ENCODE assay signal across 10 cellular contexts in genomic region chr10:7491949-7492659, GRCh38.
A peak's percentile ranks its signal among the peaks of the same experiment; 100 is the strongest.
DNase-seq lines count a peak whose midpoint lies in the region; ATAC-seq, FAIRE-seq and TF ChIP-seq lines count a peak whose summit lies in the region.
"Had no signal": no experiment of that assay in that cellular context is flagged by ENCODE, and none has a peak within 500 bp of the region (broad histone marks: within the 10 kb centered on the region; RNA-seq: fewer than 3 reads in every experiment).

No MANE protein-coding gene starts in this region.

- H3K4me1 ChIP-seq in GM12878 (ENCODE audit: control insufficient read depth, insufficient read depth, low read length): peaks cover 37% of the 10 kb centered on the region
- H3K4me1 ChIP-seq in Caco-2: no peaks in the 10 kb centered on the region
- H3K4me1 ChIP-seq: sigmoid colon had no signal

- no peaks in the 10 kb centered on the region for H3K36me3 Mint-ChIP-seq in Caco-2 (ENCODE audit: insufficient read depth, unreplicated experiment)

- FAIRE-seq in GM12878 (lab: Jason Lieb, UNC): peak; percentile 75

- BruUV-seq in GM12878 (replicated peaks; lab: Mats Ljungman, UMichigan) (no TSS peak), Caco-2 (replicated peaks; lab: Mats Ljungman, UMichigan) (no TSS peak)

- no peaks in the 10 kb centered on the region for H3K9me3 Mint-ChIP-seq in Caco-2 (ENCODE audit: unreplicated experiment)

- SMC1A ChIA-PET in GM12878 (lab: Charles Lee; ENCODE audit: uncharacterized antibody, unreplicated experiment): interaction anchor here (0.7 to 7.2 kb wide), 23 partner anchors 7 to 1812 kb away, joined by 3 to 41 read pairs (median 4); no protein-coding TSS in a partner anchor

- no peaks in the 10 kb centered on the region for H4K20me1 ChIP-seq in GM12878 (ENCODE audit: control insufficient read depth, insufficient read depth)

- DNase-seq in GM12878 (ENCODE audit: low read depth, low spot score) (peak; percentile 74), Caco-2 (no peak), NCI-H1436 treated with DMSO at 0.1 percent for 48 hours (lab: John Stamatoyannopoulos, UW) (no peak), left cardiac atrium (no peak)
- DNase-seq in stimulated activated CD4-positive, alpha-beta T cell treated with anti-CD3 and anti-CD28 coated beads, Interleukin-4, amount 100 ng/mL, for 24 hours: no peak
- DNase-seq: sigmoid colon had no signal

- ATAC-seq in GM18520 (IDR thresholded peaks at IDR 0.05; ENCODE audit: unreplicated experiment): peak; percentile 80
- ATAC-seq in GM21528 (IDR thresholded peaks at IDR 0.05; ENCODE audit: low FRiP score, unreplicated experiment): peak; percentile 89
- peak; percentile 94 for ATAC-seq in HG03439 (IDR thresholded peaks at IDR 0.05; ENCODE audit: unreplicated experiment)
- peak; percentile 91 for ATAC-seq in GM12878
- no peak for ATAC-seq in left cardiac atrium

- H3K27me3 ChIP-seq in GM12878 (replicated peaks in 1 of 2; ENCODE audit: control insufficient read depth in 2 of 2, insufficient read depth in 2 of 2, low read length in 1 of 2) (no peaks in the 10 kb centered on the region), Caco-2 (replicated peaks; ENCODE audit: control insufficient read depth, insufficient read depth, low read length) (0 out of 2 replicates have a peak, but pooled peaks cover 2% of the 10 kb centered on the region)
- H3K27me3 ChIP-seq: sigmoid colon had no signal

- H3K27ac Mint-ChIP-seq in Caco-2 (ENCODE audit: unreplicated experiment): no peak overlapping the region

- H3K36me3 ChIP-seq in GM12878 (ENCODE audit: control insufficient read depth in 2 of 2, insufficient read depth in 2 of 2, low read length in 1 of 2) (no peaks in the 10 kb centered on the region), Caco-2 (ENCODE audit: control insufficient read depth, insufficient read depth, low read length) (no peaks in the 10 kb centered on the region)
- H3K36me3 ChIP-seq: sigmoid colon had no signal

- H3K79me2 ChIP-seq in GM12878 (ENCODE audit: control insufficient read depth, insufficient read depth, low read length): no peaks in the 10 kb centered on the region

- no peak for TF ChIP-seq RAD21 in GM12878 (IDR thresholded peaks at IDR 0.05; ENCODE audit: insufficient read depth, low read depth, low read length)

- CTCF ChIA-PET in GM12878 (lab: Yijun Ruan, JAX): interaction anchor here (0.6 to 2.6 kb wide), 8 partner anchors 10 to 84 kb away, joined by 3 to 25 read pairs (median 6); no protein-coding TSS in a partner anchor
- CTCF ChIA-PET in Caco-2 (lab: Charles Lee): no interaction called here

- no peak for TF ChIP-seq POLR2A in GM12878 (IDR thresholded peaks at IDR 0.05; ENCODE audit: low read depth, low read length)

- peak overlapping the region; percentile 57 for H2AFZ ChIP-seq in GM12878 (ENCODE audit: control insufficient read depth, low read depth, low read length)

- POLR2A ChIA-PET in GM12878 (lab: Charles Lee): interaction anchor here (0.6 to 2.5 kb wide), 15 partner anchors 8 to 597 kb away, joined by 3 to 10 read pairs (median 4); partner anchors contain the start of gene SFMBT2
- POLR2A ChIA-PET in Caco-2 (lab: Charles Lee): no interaction called here

- in situ Hi-C loops in GM12878 (cut with MboI): no loop called here

- no peaks in the 10 kb centered on the region for H3K4me1 Mint-ChIP-seq in Caco-2 (ENCODE audit: low read depth, unreplicated experiment)

- H3K4me3 ChIP-seq in GM12878 (peak overlapping the region; percentile 41; the same call in 1 of the 2 replicates), Caco-2 (ENCODE audit: low read depth, low read length) (no peak overlapping the region)
- H3K4me3 ChIP-seq: sigmoid colon had no signal

- H3K27ac ChIP-seq in GM12878 (ENCODE audit: control insufficient read depth, insufficient read depth): peak overlapping the region; percentile 80
- H3K27ac ChIP-seq: sigmoid colon, VCaP had no signal

- TF ChIP-seq CTCF in GM12878 (IDR thresholded peaks at IDR 0.05 in 2 of 3, conservative IDR thresholded peaks at IDR 0.05 in 1 of 3; ENCODE audit: control insufficient read depth in 2 of 3, extremely low read depth in 1 of 3, insufficient read depth in 1 of 3, low read depth in 3 of 3, low read length in 3 of 3) (no peak), Caco-2 (IDR thresholded peaks at IDR 0.05; ENCODE audit: insufficient read depth in 1 of 2, low read depth in 1 of 2, low read length in 1 of 2, severe bottlenecking in 1 of 2, unreplicated experiment in 1 of 2) (no peak)

- H3K9ac ChIP-seq in GM12878 (ENCODE audit: control insufficient read depth, insufficient read depth, low read length): 0 out of 2 replicates have a peak overlapping the region, but pooled peaks have one; percentile 9

- peak overlapping the region; percentile 81 for H3K4me2 ChIP-seq in GM12878 (ENCODE audit: control insufficient read depth, insufficient read depth)

- 0 out of 4 replicates have a peak, but pooled peaks of 1 of the 2 experiments have one; percentile 57 for TF ChIP-seq EP300 in GM12878 (IDR thresholded peaks at IDR 0.05; ENCODE audit: borderline replicate concordance in 1 of 2, control insufficient read depth in 1 of 2, low read depth in 2 of 2, low read length in 2 of 2)

- no peak overlapping the region for H3K4me3 Mint-ChIP-seq in Caco-2 (ENCODE audit: unreplicated experiment)

- RAD21 ChIA-PET in GM12878 (lab: Charles Lee; ENCODE audit: unreplicated experiment): interaction anchor here (0.5 to 3.0 kb wide), 20 partner anchors 8 to 573 kb away, joined by 3 to 24 read pairs (median 4); partner anchors contain the start of gene SFMBT2

- H3K27me3 Mint-ChIP-seq in Caco-2 (ENCODE audit: insufficient read depth, unreplicated experiment): peaks cover 23% of the 10 kb centered on the region

- intact Hi-C loops in GM12878 (cut with micrococcal nuclease; ENCODE audit: unreplicated experiment) (loop anchor here (2.0 kb wide), 1 partner anchor 19 kb away; no protein-coding TSS in a partner anchor), Caco-2 (cut with micrococcal nuclease; ENCODE audit: unreplicated experiment) (no loop called here), left cardiac atrium (cut with DNase I) (no loop called here)

- peaks cover 1% of the 10 kb centered on the region; the same call in 1 of the 3 replicates for H3K9me3 ChIP-seq in GM12878 (replicated peaks; ENCODE audit: control insufficient read depth, insufficient read depth, low read length)
- no peaks in the 10 kb centered on the region for H3K9me3 ChIP-seq in Caco-2
- H3K9me3 ChIP-seq: sigmoid colon had no signal

TF ChIP-seq in GM12878, 131 proteins besides CTCF, POLR2A, EP300 and RAD21 (continues in another document):
- TF ChIP-seq ZNF24 (IDR thresholded peaks at IDR 0.05): no peak
- no peak; a peak in 1 of 4 replicates for TF ChIP-seq BHLHE40 (IDR thresholded peaks at IDR 0.05; ENCODE audit: borderline replicate concordance in 1 of 2, low read depth in 2 of 2, low read length in 1 of 2)
- no peak for TF ChIP-seq BACH1 (IDR thresholded peaks at IDR 0.05; ENCODE audit: borderline replicate concordance)
- no peak for TF ChIP-seq ZNF207 (IDR thresholded peaks at IDR 0.05; ENCODE audit: borderline replicate concordance)
- TF ChIP-seq KAT2A (conservative IDR thresholded peaks at IDR 0.05; ENCODE audit: control insufficient read depth, low read depth, low read length): no peak
- no peak for TF ChIP-seq HCFC1 (IDR thresholded peaks at IDR 0.05; ENCODE audit: low read length)
- TF ChIP-seq, protein P1, sequence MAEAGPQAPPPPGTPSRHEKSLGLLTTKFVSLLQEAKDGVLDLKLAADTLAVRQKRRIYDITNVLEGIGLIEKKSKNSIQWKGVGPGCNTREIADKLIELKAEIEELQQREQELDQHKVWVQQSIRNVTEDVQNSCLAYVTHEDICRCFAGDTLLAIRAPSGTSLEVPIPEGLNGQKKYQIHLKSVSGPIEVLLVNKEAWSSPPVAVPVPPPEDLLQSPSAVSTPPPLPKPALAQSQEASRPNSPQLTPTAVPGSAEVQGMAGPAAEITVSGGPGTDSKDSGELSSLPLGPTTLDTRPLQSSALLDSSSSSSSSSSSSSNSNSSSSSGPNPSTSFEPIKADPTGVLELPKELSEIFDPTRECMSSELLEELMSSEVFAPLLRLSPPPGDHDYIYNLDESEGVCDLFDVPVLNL (IDR thresholded peaks at IDR 0.05; ENCODE audit: low read depth, low read length): no peak
- peak; percentile 58 for TF ChIP-seq ATF2 (IDR thresholded peaks at IDR 0.05; ENCODE audit: low read length)
- TF ChIP-seq IRF5 (IDR thresholded peaks at IDR 0.05; ENCODE audit: borderline replicate concordance): no peak
- TF ChIP-seq RBBP5 (conservative IDR thresholded peaks at IDR 0.05): no peak
- TF ChIP-seq GABPA (IDR thresholded peaks at IDR 0.05; ENCODE audit: low read depth): no peak
- TF ChIP-seq SUZ12 (IDR thresholded peaks at IDR 0.05; ENCODE audit: unreplicated experiment): no peak
- TF ChIP-seq SIX5 (IDR thresholded peaks at IDR 0.05; ENCODE audit: low read depth, low read length, severe bottlenecking): no peak
- no peak for TF ChIP-seq MAX (IDR thresholded peaks at IDR 0.05; ENCODE audit: low read depth, low read length)
- TF ChIP-seq MYC (IDR thresholded peaks at IDR 0.05; ENCODE audit: insufficient read depth, insufficient read length, insufficient replicate concordance, low read length, severe bottlenecking): no peak

Comparison
In these comparisons a context has a peak if more than half of its experiments do, and no peak if none do; other contexts are left out.
1. ATAC-seq: peak in GM18520 (single experiment), GM21528 (single experiment), HG03439 (single experiment) and GM12878 (single experiment); none in left cardiac atrium (0 of 2).